15 cellular contexts compared by ENCODE assay signal in the genomic region with DNA sequence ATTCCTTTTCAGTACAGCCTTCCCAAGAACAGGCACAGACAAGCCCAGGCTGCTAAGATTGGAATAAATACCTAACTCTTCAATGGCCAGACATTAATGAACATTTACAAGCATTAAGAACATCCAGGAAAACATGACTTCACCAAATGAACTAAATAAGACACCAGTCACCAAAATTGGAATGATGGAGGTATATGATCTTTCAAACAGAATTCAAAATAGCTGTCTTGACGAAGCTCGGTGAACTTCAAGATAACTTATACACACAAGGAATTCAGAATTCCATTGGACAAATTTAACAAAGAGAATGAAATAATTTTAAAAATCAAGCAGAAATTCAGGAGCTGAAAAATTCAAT. TPM values are rescaled to one million over a fixed set of nuclear protein-coding genes. Genes with fewer than 3 reads are reported as not detected.
DNase-seq lines count a peak whose midpoint lies in the region; ATAC-seq, FAIRE-seq and TF ChIP-seq lines count a peak whose summit lies in the region.
"Had no signal": no experiment of that assay in that cellular context is flagged by ENCODE, and none has a peak within 500 bp of the region (broad histone marks: within the 10 kb centered on the region; RNA-seq: fewer than 3 reads in every experiment).

No MANE protein-coding gene starts in this region.

- TF ChIP-seq RAD21 in HCT116 (IDR thresholded peaks at IDR 0.05; ENCODE audit: low read depth), result no peak

- BruUV-seq in HCT116 (replicated peaks; lab: Mats Ljungman, UMichigan), result no TSS peak

- CTCF ChIA-PET in HCT116 (lab: Charles Lee), result interaction anchor here (0.7 to 2.7 kb wide), 5 partner anchors 8 to 640 kb away, joined by 3 to 23 read pairs (median 6); a partner anchor contains a TSS

- RAD21 ChIA-PET in HCT116 (lab: Charles Lee; ENCODE audit: low non-redundant PET in 1 of 2, low total read pairs in 2 of 2, uncharacterized antibody in 2 of 2, unreplicated experiment in 2 of 2), result interaction anchor here in 1 of 2 experiments (0.6 kb wide), 1 partner anchor 97 kb away, joined by 3 read pairs; no protein-coding TSS in a partner anchor

- no peaks in the 10 kb centered on the region for H3K9me2 ChIP-seq in HCT116 (ENCODE audit: insufficient read depth)

- H3K9ac ChIP-seq in HCT116 (ENCODE audit: low read length), result no peak overlapping the region

- no peak for FAIRE-seq in GM12891 (lab: Jason Lieb, UNC)

- H4K20me1 ChIP-seq in HCT116 (ENCODE audit: insufficient read depth), result no peaks in the 10 kb centered on the region
- H4K20me1 ChIP-seq in osteoblast (ENCODE audit: insufficient read depth, low read length), result no peaks in the 10 kb centered on the region

- TF ChIP-seq POLR2A in HCT116 (IDR thresholded peaks at IDR 0.05; ENCODE audit: borderline replicate concordance, extremely low read depth, insufficient read depth, insufficient read length), result no peak
- TF ChIP-seq POLR2A in prostate gland (IDR thresholded peaks at IDR 0.05), result no peak
- TF ChIP-seq POLR2A in GM12891 (IDR thresholded peaks at IDR 0.05; ENCODE audit: low read depth, low read length), result no peak

- H2AFZ ChIP-seq in HCT116 (ENCODE audit: low read depth, low read length, poor library complexity, severe bottlenecking) (peak overlapping the region; percentile 36), osteoblast (ENCODE audit: low read length) (peak overlapping the region; percentile 79)

- POLR2A ChIA-PET in HCT116 (lab: Charles Lee), result no interaction called here
- POLR2A ChIA-PET in naive thymus-derived CD8-positive, alpha-beta T cell (lab: Charles Lee), result no interaction called here

- H3K9me3 ChIP-seq in HCT116 (ENCODE audit: control insufficient read depth in 1 of 2, insufficient read depth in 1 of 2, low read depth in 1 of 2, low read length in 2 of 2), result no peaks in the 10 kb centered on the region
- no peaks in the 10 kb centered on the region for H3K9me3 ChIP-seq in osteoblast (ENCODE audit: low read depth, low read length)
- no peaks in the 10 kb centered on the region for H3K9me3 ChIP-seq in prostate gland
- H3K9me3 ChIP-seq: esophagus squamous epithelium, upper lobe of left lung had no signal

- peaks cover 0 to 7% (median 2%) of the 10 kb centered on the region in 5 donors for H3K27me3 Mint-ChIP-seq in naive thymus-derived CD8-positive, alpha-beta T cell
- H3K27me3 Mint-ChIP-seq: activated naive CD8-positive, alpha-beta T cell treated with anti-CD3 and anti-CD28 coated beads, Interleukin-2, amount 50 U/mL, for 24 hours; stimulated activated naive CD8-positive, alpha-beta T cell treated with anti-CD3 and anti-CD28 coated beads, Interleukin-15, Interleukin-2, amounts not matched to agents 100 ng/mL and 50 ng/mL, for 24 hours had no signal

- no peak overlapping the region for H3K27ac Mint-ChIP-seq in naive thymus-derived CD8-positive, alpha-beta T cell
- H3K27ac Mint-ChIP-seq: activated naive CD8-positive, alpha-beta T cell treated with anti-CD3 and anti-CD28 coated beads, Interleukin-2, amount 50 U/mL, for 24 hours; immature natural killer cell; nephron; stimulated activated naive CD8-positive, alpha-beta T cell treated with anti-CD3 and anti-CD28 coated beads, Interleukin-15, Interleukin-2, amounts not matched to agents 100 ng/mL and 50 ng/mL, for 24 hours; T-helper 17 cell had no signal

- ATAC-seq in HCT116, result no peak
- no peak for ATAC-seq in naive thymus-derived CD8-positive, alpha-beta T cell

- no peaks in the 10 kb centered on the region for H3K4me1 Mint-ChIP-seq in naive thymus-derived CD8-positive, alpha-beta T cell
- H3K4me1 Mint-ChIP-seq: activated naive CD8-positive, alpha-beta T cell treated with anti-CD3 and anti-CD28 coated beads, Interleukin-2, amount 50 U/mL, for 24 hours; immature natural killer cell; nephron; T-helper 17 cell had no signal

- H3K9me3 Mint-ChIP-seq in naive thymus-derived CD8-positive, alpha-beta T cell, result no peaks in the 10 kb centered on the region
- H3K9me3 Mint-ChIP-seq: activated naive CD8-positive, alpha-beta T cell treated with anti-CD3 and anti-CD28 coated beads, Interleukin-2, amount 50 U/mL, for 24 hours; immature natural killer cell; nephron; stimulated activated naive CD8-positive, alpha-beta T cell treated with anti-CD3 and anti-CD28 coated beads, Interleukin-15, Interleukin-2, amounts not matched to agents 100 ng/mL and 50 ng/mL, for 24 hours had no signal

- H3K4me2 ChIP-seq in HCT116 (ENCODE audit: low read length) (no peak overlapping the region), osteoblast (ENCODE audit: insufficient read depth, low read length) (peak overlapping the region; percentile 6)

- H3K27ac ChIP-seq in C4-2B (no peak overlapping the region), HCT116 (ENCODE audit: low read depth, low read length) (no peak overlapping the region), caudate nucleus (ENCODE audit: low read depth, low read length) (peak overlapping the region; percentile 63), osteoblast (ENCODE audit: low read depth, low read length) (no peak overlapping the region), prostate gland (no peak overlapping the region)
- H3K27ac ChIP-seq: HL-60, upper lobe of left lung had no signal

- 63% methylated on average over 2 of the region's 2 CpGs for WGBS in prostate gland

- peak; percentile 47 for TF ChIP-seq CTCF in C4-2B (conservative IDR thresholded peaks at IDR 0.05)
- no peak for TF ChIP-seq CTCF in HCT116 (IDR thresholded peaks at IDR 0.05 in 2 of 3, conservative IDR thresholded peaks at IDR 0.05 in 1 of 3; ENCODE audit: borderline replicate concordance in 1 of 3, insufficient read depth in 1 of 3, low read depth in 2 of 3, low read length in 2 of 3)
- TF ChIP-seq CTCF in osteoblast (IDR thresholded peaks at IDR 0.05; ENCODE audit: extremely low read depth, low read depth, low read length), result no peak
- TF ChIP-seq CTCF in prostate gland (IDR thresholded peaks at IDR 0.05), result no peak

- H3K4me3 ChIP-seq in HCT116 (replicated peaks in 1 of 2; ENCODE audit: low read depth in 1 of 2, low read length in 2 of 2) (no peak overlapping the region), osteoblast (ENCODE audit: insufficient read depth, low read length) (no peak overlapping the region), prostate gland (no peak overlapping the region)
- H3K4me3 ChIP-seq: esophagus squamous epithelium, upper lobe of left lung had no signal

- H3K36me3 Mint-ChIP-seq in naive thymus-derived CD8-positive, alpha-beta T cell, result no peaks in the 10 kb centered on the region
- H3K36me3 Mint-ChIP-seq: immature natural killer cell had no signal

- H3K79me2 ChIP-seq in HCT116 (ENCODE audit: insufficient read depth, low read length), result no peaks in the 10 kb centered on the region
- no peaks in the 10 kb centered on the region for H3K79me2 ChIP-seq in osteoblast (ENCODE audit: insufficient read depth, low read length)

- no peak for DNase-seq in HCT116 (ENCODE audit: low read depth, low spot score)
- no peak for DNase-seq in caudate nucleus (lab: John Stamatoyannopoulos, UW)
- no peak for DNase-seq in osteoblast (ENCODE audit: insufficient read length, low spot score, missing footprints)
- no peak for DNase-seq in naive thymus-derived CD8-positive, alpha-beta T cell
- DNase-seq in prostate gland (ENCODE audit: low spot score), result no peak
- no peak for DNase-seq in GM12891 (ENCODE audit: insufficient read length, low spot score)
- DNase-seq: esophagus squamous epithelium had no signal

- H3K4me3 Mint-ChIP-seq in naive thymus-derived CD8-positive, alpha-beta T cell, result no peak overlapping the region
- H3K4me3 Mint-ChIP-seq: activated naive CD8-positive, alpha-beta T cell treated with anti-CD3 and anti-CD28 coated beads, Interleukin-2, amount 50 U/mL, for 24 hours; immature natural killer cell; nephron; stimulated activated naive CD8-positive, alpha-beta T cell treated with anti-CD3 and anti-CD28 coated beads, Interleukin-15, Interleukin-2, amounts not matched to agents 100 ng/mL and 50 ng/mL, for 24 hours; T-helper 17 cell had no signal

- H3K4me1 ChIP-seq in HCT116 (ENCODE audit: control insufficient read depth in 1 of 2, insufficient read depth in 2 of 2, low read length in 2 of 2) (peaks cover 0 to 4% of the 10 kb centered on the region in 2 experiments; a peak in 2 of 4 replicates), osteoblast (ENCODE audit: insufficient read depth, low read length) (peaks cover 10% of the 10 kb centered on the region), prostate gland (replicated peaks) (no peaks in the 10 kb centered on the region)

- no peaks in the 10 kb centered on the region for H3K27me3 ChIP-seq in HCT116 (ENCODE audit: insufficient read depth, low read length)
- no peaks in the 10 kb centered on the region for H3K27me3 ChIP-seq in osteoblast (ENCODE audit: insufficient read depth, low read length)
- H3K27me3 ChIP-seq in prostate gland (replicated peaks; ENCODE audit: insufficient read depth), result no peaks in the 10 kb centered on the region
- H3K27me3 ChIP-seq: esophagus squamous epithelium, upper lobe of left lung had no signal

- H3K36me3 ChIP-seq in HCT116 (ENCODE audit: control insufficient read depth in 1 of 2, insufficient read depth in 2 of 2, low read length in 2 of 2) (no peaks in the 10 kb centered on the region), osteoblast (ENCODE audit: insufficient read depth, low read length) (no peaks in the 10 kb centered on the region), prostate gland (no peaks in the 10 kb centered on the region)
- H3K36me3 ChIP-seq: esophagus squamous epithelium, upper lobe of left lung had no signal

- intact Hi-C loops in HCT116 (cut with micrococcal nuclease) (loop anchor here (1.0 to 5.0 kb wide), 5 partner anchors 56 to 530 kb away; a partner anchor contains a TSS), prostate gland (cut with DNase I) (no loop called here)

TF ChIP-seq in HCT116, 20 proteins besides CTCF, POLR2A, EP300 and RAD21 (continues in another document):
- no peak for TF ChIP-seq YY1 (IDR thresholded peaks at IDR 0.05; ENCODE audit: extremely low read depth, insufficient replicate concordance, low read depth, low read length)
- TF ChIP-seq SRF (IDR thresholded peaks at IDR 0.05; ENCODE audit: low read depth), result no peak

TF ChIP-seq in GM12891, 5 proteins besides CTCF, POLR2A, EP300 and RAD21 (continues in another document):
- TF ChIP-seq POLR2AphosphoS5 (IDR thresholded peaks at IDR 0.05; ENCODE audit: low read depth, low read length), result no peak
- TF ChIP-seq SPI1 (IDR thresholded peaks at IDR 0.05; ENCODE audit: low read depth, low read length), result no peak
- no peak for TF ChIP-seq TAF1 (IDR thresholded peaks at IDR 0.05; ENCODE audit: low read depth, low read length)

RNA-seq across cellular contexts. Expression of a gene that starts 16.4 kb away (rescaled TPM):
- total RNA-seq in HCT116 (2021; ENCODE audit: unreplicated experiment), result 66.5 TPM
- 26.6 and 35.7 TPM in 2 replicates for polyA plus RNA-seq in HCT116 (2012)
- total RNA-seq in osteoblast, result 16.6 and 17.1 TPM in 2 replicates
- 10 to 100 TPM; 21.1 to 26.3 TPM for total RNA-seq in naive thymus-derived CD8-positive, alpha-beta T cell
- 10 to 100 TPM; 13.1 to 15.9 (median 15.2) TPM for polyA plus RNA-seq in naive thymus-derived CD8-positive, alpha-beta T cell
- 10 to 100 TPM; 18.5 to 33.1 TPM for total RNA-seq in prostate gland
- polyA plus RNA-seq in GM12891 (2012; ENCODE audit: low read depth, missing spikeins), result 18.5 TPM

RNA-seq across cellular contexts. Expression of a gene that starts 54.9 kb away (rescaled TPM):
- total RNA-seq in HCT116 (2021; ENCODE audit: unreplicated experiment) (18.3 TPM), osteoblast (under 0.01 and 0.59 TPM in 2 replicates), prostate gland (10 to 100 TPM in 1 of 2 donors, 1 to 10 TPM in 1; 6.6 to 17.3 TPM)
- 2.4 and 3.2 TPM in 2 replicates for polyA plus RNA-seq in HCT116 (2012)
- 1 to 10 TPM; 8.6 to 8.7 TPM for total RNA-seq in naive thymus-derived CD8-positive, alpha-beta T cell
- 1 to 10 TPM in 2 of 3 donors, under 1 TPM in 1; 0.82 to 2.3 (median 1.9) TPM for polyA plus RNA-seq in naive thymus-derived CD8-positive, alpha-beta T cell
- polyA plus RNA-seq in GM12891 (2012; ENCODE audit: low read depth, missing spikeins), result 0.42 TPM
